Comparison of ENCODE assay signal across 1 cellular context in genomic region chr7:140249036-140249806, GRCh38.
TF ChIP-seq lines count a peak whose summit lies in the region.

No MANE protein-coding gene starts in this region.

TF ChIP-seq in K562, 482 proteins besides CTCF, POLR2A, EP300 and RAD21 (continued from another document):
- TF ChIP-seq KDM1A (IDR thresholded peaks at IDR 0.05) (peak in 1 of 2 experiments; percentile 62; a peak in 2 of 4 replicates), BRF1 (IDR thresholded peaks at IDR 0.05; ENCODE audit: borderline replicate concordance, extremely low read depth, insufficient read length) (no peak), ZNF445 (CRISPR knock-in tag; IDR thresholded peaks at IDR 0.05; ENCODE audit: low read depth) (no peak), ZBTB9 (CRISPR knock-in tag; IDR thresholded peaks at IDR 0.05) (no peak), NFRKB (IDR thresholded peaks at IDR 0.05; ENCODE audit: low read depth) (no peak), RUNX1 (IDR thresholded peaks at IDR 0.05; ENCODE audit: low read depth) (no peak), BRCA1 (IDR thresholded peaks at IDR 0.05) (no peak), BRCA1 (CRISPR knock-in tag; IDR thresholded peaks at IDR 0.05) (no peak), BCOR (IDR thresholded peaks at IDR 0.05) (peak; percentile 50; the same call in 1 of the 2 replicates), ATF2 (CRISPR knock-in tag; IDR thresholded peaks at IDR 0.05) (no peak), KLF13 (tag; IDR thresholded peaks at IDR 0.05; ENCODE audit: borderline replicate concordance, low read depth) (no peak), FOXO4 (CRISPR knock-in tag; IDR thresholded peaks at IDR 0.05) (no peak), PHB2 (IDR thresholded peaks at IDR 0.05; ENCODE audit: low read depth) (no peak), HDAC8 (tag; IDR thresholded peaks at IDR 0.05) (no peak), ZNF316 (IDR thresholded peaks at IDR 0.05) (peak; percentile 93), ZFP36 (IDR thresholded peaks at IDR 0.05; ENCODE audit: low read depth, low read length, partially characterized antibody) (no peak), MAFG (tag; conservative IDR thresholded peaks at IDR 0.05) (peak; percentile 71), SAFB2 (IDR thresholded peaks at IDR 0.05; ENCODE audit: borderline replicate concordance, low read depth, low read length, severe bottlenecking) (no peak), NBN (IDR thresholded peaks at IDR 0.05; ENCODE audit: low read depth) (no peak), CEBPB (tag; IDR thresholded peaks at IDR 0.05) (peak; percentile 32; the same call in 1 of the 2 replicates), C11orf30 (IDR thresholded peaks at IDR 0.05; ENCODE audit: low read depth) (peak; percentile 80)
- TF ChIP-seq, protein P1, sequence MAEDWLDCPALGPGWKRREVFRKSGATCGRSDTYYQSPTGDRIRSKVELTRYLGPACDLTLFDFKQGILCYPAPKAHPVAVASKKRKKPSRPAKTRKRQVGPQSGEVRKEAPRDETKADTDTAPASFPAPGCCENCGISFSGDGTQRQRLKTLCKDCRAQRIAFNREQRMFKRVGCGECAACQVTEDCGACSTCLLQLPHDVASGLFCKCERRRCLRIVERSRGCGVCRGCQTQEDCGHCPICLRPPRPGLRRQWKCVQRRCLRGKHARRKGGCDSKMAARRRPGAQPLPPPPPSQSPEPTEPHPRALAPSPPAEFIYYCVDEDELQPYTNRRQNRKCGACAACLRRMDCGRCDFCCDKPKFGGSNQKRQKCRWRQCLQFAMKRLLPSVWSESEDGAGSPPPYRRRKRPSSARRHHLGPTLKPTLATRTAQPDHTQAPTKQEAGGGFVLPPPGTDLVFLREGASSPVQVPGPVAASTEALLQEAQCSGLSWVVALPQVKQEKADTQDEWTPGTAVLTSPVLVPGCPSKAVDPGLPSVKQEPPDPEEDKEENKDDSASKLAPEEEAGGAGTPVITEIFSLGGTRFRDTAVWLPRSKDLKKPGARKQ (CRISPR knock-in tag; IDR thresholded peaks at IDR 0.05): no peak
- TF ChIP-seq, protein P2, sequence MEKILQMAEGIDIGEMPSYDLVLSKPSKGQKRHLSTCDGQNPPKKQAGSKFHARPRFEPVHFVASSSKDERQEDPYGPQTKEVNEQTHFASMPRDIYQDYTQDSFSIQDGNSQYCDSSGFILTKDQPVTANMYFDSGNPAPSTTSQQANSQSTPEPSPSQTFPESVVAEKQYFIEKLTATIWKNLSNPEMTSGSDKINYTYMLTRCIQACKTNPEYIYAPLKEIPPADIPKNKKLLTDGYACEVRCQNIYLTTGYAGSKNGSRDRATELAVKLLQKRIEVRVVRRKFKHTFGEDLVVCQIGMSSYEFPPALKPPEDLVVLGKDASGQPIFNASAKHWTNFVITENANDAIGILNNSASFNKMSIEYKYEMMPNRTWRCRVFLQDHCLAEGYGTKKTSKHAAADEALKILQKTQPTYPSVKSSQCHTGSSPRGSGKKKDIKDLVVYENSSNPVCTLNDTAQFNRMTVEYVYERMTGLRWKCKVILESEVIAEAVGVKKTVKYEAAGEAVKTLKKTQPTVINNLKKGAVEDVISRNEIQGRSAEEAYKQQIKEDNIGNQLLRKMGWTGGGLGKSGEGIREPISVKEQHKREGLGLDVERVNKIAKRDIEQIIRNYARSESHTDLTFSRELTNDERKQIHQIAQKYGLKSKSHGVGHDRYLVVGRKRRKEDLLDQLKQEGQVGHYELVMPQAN (IDR thresholded peaks at IDR 0.05; ENCODE audit: borderline replicate concordance): no peak
